In genomic region chr19:3622224-3622623, GRCh38 we compare ENCODE assay signal across 26 cellular contexts. TPM values are rescaled to one million over a fixed set of nuclear protein-coding genes. Genes with fewer than 3 reads are reported as not detected.
"Had no signal": no experiment of that assay in that cellular context is flagged by ENCODE, and none has a peak within 500 bp of the region (broad histone marks: within the 10 kb centered on the region; RNA-seq: fewer than 3 reads in every experiment).

No MANE protein-coding gene starts in this region.

- H3K4me3 ChIP-seq: colonic mucosa, gastrocnemius medialis, lung, prostate gland, right atrium auricular region, sigmoid colon, transverse colon, upper lobe of right lung, uterus had no signal

- H3K36me3 ChIP-seq: colonic mucosa, transverse colon, uterus had no signal

- H3K9me3 Mint-ChIP-seq: dendritic cell treated with granulocyte-macrophage colony-stimulating factor and Interleukin-4, amounts not matched to agents 40 ng/mL and 50 ng/mL, for 4 days; endodermal cell; memory B cell; naive B cell; stimulated activated memory B cell treated with anti-CD40 and anti-IgM and Interleukin-4, amounts not matched to agents 10 μg/mL and 1 μg/mL and 100 μg/mL, for 72 hours; stimulated activated naive CD8-positive, alpha-beta T cell treated with anti-CD3 and anti-CD28 coated beads, Interleukin-15, Interleukin-2, amounts not matched to agents 100 ng/mL and 50 ng/mL, for 24 hours had no signal

- H3K27ac ChIP-seq: colonic mucosa, epithelial cell of prostate, gastrocnemius medialis, prostate gland, right atrium auricular region, sigmoid colon, transverse colon, upper lobe of right lung, uterus had no signal

- H3K36me3 Mint-ChIP-seq: naive B cell had no signal

- H3K27me3 ChIP-seq: colonic mucosa, gastrocnemius medialis, right atrium auricular region, sigmoid colon, transverse colon, upper lobe of right lung, uterus had no signal

- H3K27me3 Mint-ChIP-seq: dendritic cell treated with granulocyte-macrophage colony-stimulating factor and Interleukin-4, amounts not matched to agents 40 ng/mL and 50 ng/mL, for 4 days; memory B cell; naive B cell; stimulated activated memory B cell treated with anti-CD40 and anti-IgM and Interleukin-4, amounts not matched to agents 10 μg/mL and 1 μg/mL and 100 μg/mL, for 72 hours; stimulated activated naive CD8-positive, alpha-beta T cell treated with anti-CD3 and anti-CD28 coated beads, Interleukin-15, Interleukin-2, amounts not matched to agents 100 ng/mL and 50 ng/mL, for 24 hours had no signal

- H3K4me3 Mint-ChIP-seq: dendritic cell treated with granulocyte-macrophage colony-stimulating factor and Interleukin-4, amounts not matched to agents 40 ng/mL and 50 ng/mL, for 4 days; endodermal cell; stimulated activated memory B cell treated with anti-CD40 and anti-IgM and Interleukin-4, amounts not matched to agents 10 μg/mL and 1 μg/mL and 100 μg/mL, for 72 hours; stimulated activated naive CD8-positive, alpha-beta T cell treated with anti-CD3 and anti-CD28 coated beads, Interleukin-15, Interleukin-2, amounts not matched to agents 100 ng/mL and 50 ng/mL, for 24 hours had no signal

- DNase-seq: colonic mucosa; effector CD8-positive, alpha-beta T cell; endodermal cell; foreskin fibroblast; gastrocnemius medialis; head of caudate nucleus; naive B cell; nucleus accumbens; sigmoid colon; stimulated activated CD4-positive, alpha-beta T cell treated with anti-CD3 and anti-CD28 coated beads, Interleukin-2, amount 100 ng/mL, for 24 hours; stimulated activated CD4-positive, alpha-beta T cell treated with anti-CD3 and anti-CD28 coated beads, Interleukin-4, amount 100 ng/mL, for 24 hours; transverse colon; upper lobe of right lung; uterus had no signal

- H3K27ac Mint-ChIP-seq: dendritic cell treated with granulocyte-macrophage colony-stimulating factor and Interleukin-4, amounts not matched to agents 40 ng/mL and 50 ng/mL, for 4 days; endodermal cell; memory B cell; stimulated activated memory B cell treated with anti-CD40 and anti-IgM and Interleukin-4, amounts not matched to agents 10 μg/mL and 1 μg/mL and 100 μg/mL, for 72 hours; stimulated activated naive CD8-positive, alpha-beta T cell treated with anti-CD3 and anti-CD28 coated beads, Interleukin-15, Interleukin-2, amounts not matched to agents 100 ng/mL and 50 ng/mL, for 24 hours had no signal

- ATAC-seq: esophagus mucosa; gastrocnemius medialis; left lobe of liver; stimulated activated memory B cell treated with anti-CD40 and anti-IgM and Interleukin-4, amounts not matched to agents 10 μg/mL and 1 μg/mL and 100 μg/mL, for 72 hours; upper lobe of right lung had no signal

- H3K9me3 ChIP-seq: colonic mucosa, gastrocnemius medialis, prostate gland, right atrium auricular region, sigmoid colon, transverse colon, upper lobe of right lung, uterus had no signal

RNA-seq across cellular contexts. Expression of gene TBXA2R, which starts 15.5 kb away (rescaled TPM):
- polyA plus RNA-seq: keratinocyte had no signal

RNA-seq across cellular contexts. Expression of gene GIPC3, which starts 36.9 kb away (rescaled TPM):
- total RNA-seq: skeletal muscle tissue had no signal
- polyA plus RNA-seq: keratinocyte had no signal
